8 cellular contexts compared by ENCODE assay signal in genomic region chr22:31488346-31488883, GRCh38. TPM values are rescaled to one million over a fixed set of nuclear protein-coding genes. Genes with fewer than 3 reads are reported as not detected.
DNase-seq lines count a peak whose midpoint lies in the region; ATAC-seq, FAIRE-seq and TF ChIP-seq lines count a peak whose summit lies in the region.

No MANE protein-coding gene starts in this region.

- H4K20me1 ChIP-seq in astrocyte (ENCODE audit: insufficient read depth, low read length), result peaks cover 20% of the 10 kb centered on the region

- H2AFZ ChIP-seq in astrocyte (ENCODE audit: low read depth, low read length), result no peak overlapping the region
- no peak overlapping the region for H2AFZ ChIP-seq in mesenchymal stem cell (ENCODE audit: low read depth, low read length)

- H3K27ac ChIP-seq in astrocyte (ENCODE audit: low read depth, low read length) (no peak overlapping the region), mesenchymal stem cell (ENCODE audit: low read length, poor library complexity, severe bottlenecking) (peak overlapping the region; percentile 96)

- H2BK12ac ChIP-seq in mesenchymal stem cell (ENCODE audit: low read length in 2 of 2), result no peak overlapping the region

- 93% methylated on average over 6 of the region's 6 CpGs for WGBS in mesenchymal stem cell

- H3K4me1 ChIP-seq in astrocyte (ENCODE audit: insufficient read depth, low read length), result peaks cover 16% of the 10 kb centered on the region
- H3K4me1 ChIP-seq in mesenchymal stem cell (ENCODE audit: control insufficient read depth, insufficient read depth, low read depth, low read length), result peaks cover 3% of the 10 kb centered on the region

- H3K79me2 ChIP-seq in astrocyte (ENCODE audit: insufficient read depth, low read length), result peaks cover 46% of the 10 kb centered on the region

- H3K27ac Mint-ChIP-seq in stimulated activated naive CD8-positive, alpha-beta T cell treated with anti-CD3 and anti-CD28 coated beads, Interleukin-15, Interleukin-2, amounts not matched to agents 100 ng/mL and 50 ng/mL, for 24 hours, result peak overlapping the region; percentile 89
- H3K27ac Mint-ChIP-seq in astrocyte (ENCODE audit: unreplicated experiment), result peak overlapping the region; percentile 28

- H3K18ac ChIP-seq in mesenchymal stem cell (ENCODE audit: low read depth in 1 of 2, low read length in 2 of 2), result no peak overlapping the region

- H2AK5ac ChIP-seq in mesenchymal stem cell (ENCODE audit: low read length, severe bottlenecking), result no peak overlapping the region

- no peak overlapping the region for H3K14ac ChIP-seq in mesenchymal stem cell (ENCODE audit: low read length in 2 of 2)

- no peak overlapping the region for H2BK15ac ChIP-seq in mesenchymal stem cell (ENCODE audit: low read depth, poor library complexity, severe bottlenecking)

- no peaks in the 10 kb centered on the region for H3K27me3 Mint-ChIP-seq in stimulated activated naive CD8-positive, alpha-beta T cell treated with anti-CD3 and anti-CD28 coated beads, Interleukin-15, Interleukin-2, amounts not matched to agents 100 ng/mL and 50 ng/mL, for 24 hours
- H3K27me3 Mint-ChIP-seq in astrocyte (ENCODE audit: low read depth, unreplicated experiment), result no peaks in the 10 kb centered on the region

- H2BK120ac ChIP-seq in mesenchymal stem cell (ENCODE audit: low read depth, low read length), result no peak overlapping the region

- H3K4me2 ChIP-seq in astrocyte (ENCODE audit: low read length) (peak overlapping the region; percentile 94), mesenchymal stem cell (ENCODE audit: low read length, poor library complexity, severe bottlenecking) (peak overlapping the region; percentile 96)

- no peak for FAIRE-seq in astrocyte (lab: Jason Lieb, UNC)

- H4K8ac ChIP-seq in mesenchymal stem cell (ENCODE audit: low read length), result no peak overlapping the region

- H3K36me3 Mint-ChIP-seq in stimulated activated naive CD8-positive, alpha-beta T cell treated with anti-CD3 and anti-CD28 coated beads, Interleukin-15, Interleukin-2, amounts not matched to agents 100 ng/mL and 50 ng/mL, for 24 hours (ENCODE audit: low read depth), result peaks cover 47% of the 10 kb centered on the region
- no peaks in the 10 kb centered on the region for H3K36me3 Mint-ChIP-seq in astrocyte (ENCODE audit: low read depth, unreplicated experiment)

- H3K4me3 ChIP-seq in astrocyte (ENCODE audit: insufficient read depth, low read depth, low read length), result peak overlapping the region; percentile 79
- H3K4me3 ChIP-seq in mesenchymal stem cell (ENCODE audit: insufficient read depth in 1 of 2, low read depth in 1 of 2, low read length in 2 of 2), result peak overlapping the region in 1 of 2 experiments; percentile 97

- H4K91ac ChIP-seq in mesenchymal stem cell (ENCODE audit: low read length), result no peak overlapping the region

- peaks cover 9% of the 10 kb centered on the region for H3K79me1 ChIP-seq in mesenchymal stem cell (replicated peaks; ENCODE audit: low read length, poor library complexity, severe bottlenecking)

- no peak overlapping the region for H3K4ac ChIP-seq in mesenchymal stem cell (ENCODE audit: low read depth in 1 of 2, low read length in 2 of 2)

- H2BK5ac ChIP-seq in mesenchymal stem cell (ENCODE audit: low read depth, low read length, poor library complexity, severe bottlenecking), result peak overlapping the region; percentile 98

- H3K27me3 ChIP-seq in astrocyte (ENCODE audit: insufficient read depth, low read length) (no peaks in the 10 kb centered on the region), mesenchymal stem cell (ENCODE audit: control insufficient read depth in 1 of 2, insufficient read depth in 1 of 2, low read length in 2 of 2) (no peaks in the 10 kb centered on the region)

- no peak overlapping the region for H3K23ac ChIP-seq in mesenchymal stem cell (ENCODE audit: low read length in 2 of 2)

- H3K4me1 Mint-ChIP-seq in stimulated activated naive CD8-positive, alpha-beta T cell treated with anti-CD3 and anti-CD28 coated beads, Interleukin-15, Interleukin-2, amounts not matched to agents 100 ng/mL and 50 ng/mL, for 24 hours (ENCODE audit: low read depth), result peaks cover 70% of the 10 kb centered on the region
- peaks cover 13% of the 10 kb centered on the region for H3K4me1 Mint-ChIP-seq in astrocyte (ENCODE audit: low read depth, unreplicated experiment)

- no peak for DNase-seq in stimulated activated naive CD8-positive, alpha-beta T cell treated with anti-CD3 and anti-CD28 coated beads, Interleukin-15, Interleukin-2, amounts not matched to agents 100 U/mL and 50 U/mL, for 24 hours
- DNase-seq in astrocyte (ENCODE audit: low read depth) (no peak), mesenchymal stem cell (no peak), DMS53 treated with DMSO at 0.1 percent for 48 hours (lab: John Stamatoyannopoulos, UW; ENCODE audit: unreplicated experiment) (no peak)
- DNase-seq in stimulated activated CD4-positive, alpha-beta T cell treated with anti-CD3 and anti-CD28 coated beads, Interleukin-12 subunit alpha, Interleukin-12 subunit beta, amount 100 ng/mL, for 4 hours, result no peak

- no peak for TF ChIP-seq CTCF in astrocyte (IDR thresholded peaks at IDR 0.05; ENCODE audit: insufficient read depth, low read depth, low read length)

- peak overlapping the region; percentile 92 for H3K9ac ChIP-seq in astrocyte (ENCODE audit: low read length)
- H3K9ac ChIP-seq in mesenchymal stem cell (ENCODE audit: low read length), result peak overlapping the region; percentile 92

- H3K36me3 ChIP-seq in astrocyte (ENCODE audit: insufficient read depth, low read length) (peaks cover 5% of the 10 kb centered on the region), mesenchymal stem cell (ENCODE audit: control insufficient read depth in 1 of 2, insufficient read depth in 2 of 2, low read depth in 1 of 2, low read length in 2 of 2) (peaks cover 20 to 41% of the 10 kb centered on the region in 2 experiments)

- ATAC-seq in stimulated activated naive CD8-positive, alpha-beta T cell treated with anti-CD3 and anti-CD28 coated beads, Interleukin-15, Interleukin-2, amounts not matched to agents 100 U/mL and 50 U/mL, for 24 hours, result no peak
- no peak for ATAC-seq in HG02884 (IDR thresholded peaks at IDR 0.05; ENCODE audit: unreplicated experiment)
- no peak for ATAC-seq in GM19035 (IDR thresholded peaks at IDR 0.05; ENCODE audit: unreplicated experiment)

- H3K9me3 ChIP-seq in astrocyte (ENCODE audit: insufficient read depth, low read depth, low read length), result no peaks in the 10 kb centered on the region
- no peaks in the 10 kb centered on the region for H3K9me3 ChIP-seq in mesenchymal stem cell (ENCODE audit: control insufficient read depth, low read length)

- peak overlapping the region; percentile 90 for H3K4me3 Mint-ChIP-seq in stimulated activated naive CD8-positive, alpha-beta T cell treated with anti-CD3 and anti-CD28 coated beads, Interleukin-15, Interleukin-2, amounts not matched to agents 100 ng/mL and 50 ng/mL, for 24 hours
- peak overlapping the region; percentile 78 for H3K4me3 Mint-ChIP-seq in astrocyte (ENCODE audit: unreplicated experiment)

- H3K9me3 Mint-ChIP-seq in stimulated activated naive CD8-positive, alpha-beta T cell treated with anti-CD3 and anti-CD28 coated beads, Interleukin-15, Interleukin-2, amounts not matched to agents 100 ng/mL and 50 ng/mL, for 24 hours, result no peaks in the 10 kb centered on the region
- H3K9me3 Mint-ChIP-seq in astrocyte (ENCODE audit: unreplicated experiment), result no peaks in the 10 kb centered on the region

RNA-seq across cellular contexts. Expression of gene EIF4ENIF1, which starts 1.2 kb away (rescaled TPM):
- 24.3 and 27.0 TPM in 2 replicates for total RNA-seq in astrocyte
- polyA plus RNA-seq in mesenchymal stem cell (2013, experiment 1 of 2), result 15.3 TPM
- 15.2 TPM for polyA plus RNA-seq in mesenchymal stem cell (2013, experiment 2 of 2)

RNA-seq across cellular contexts. Expression of gene SFI1, which starts 7.9 kb away (rescaled TPM):
- total RNA-seq in astrocyte, result 13.6 TPM in 2 replicates
- 6.0 TPM for polyA plus RNA-seq in mesenchymal stem cell (2013, experiment 1 of 2)
- polyA plus RNA-seq in mesenchymal stem cell (2013, experiment 2 of 2), result 5.9 TPM
